21 cellular contexts compared by ENCODE assay signal in genomic region chrX:109190542-109190941, GRCh38.
DNase-seq lines count a peak whose midpoint lies in the region; ATAC-seq, FAIRE-seq and TF ChIP-seq lines count a peak whose summit lies in the region.
"Had no signal": no experiment of that assay in that cellular context is flagged by ENCODE, and none has a peak within 500 bp of the region (broad histone marks: within the 10 kb centered on the region; RNA-seq: fewer than 3 reads in every experiment).

No MANE protein-coding gene starts in this region.

- DNase-seq in GM18507 (ENCODE audit: extremely low spot score, insufficient read length, low read depth): no peak
- DNase-seq in nucleus accumbens (lab: John Stamatoyannopoulos, UW): no peak
- DNase-seq in HK-2 (ENCODE audit: unreplicated experiment): no peak
- DNase-seq in osteocyte (ENCODE audit: extremely low spot score, unreplicated experiment): no peak
- DNase-seq: ACHN; activated CD8-positive, alpha-beta memory T cell treated with anti-CD3 and anti-CD28 coated beads for 24 hours; body of pancreas; DMS153; NCI-H1436; NCI-H2171; NCI-H82; stimulated activated CD4-positive, alpha-beta T cell treated with anti-CD3 and anti-CD28 coated beads, Interleukin-2, amount 100 ng/mL, for 24 hours; stimulated activated naive CD8-positive, alpha-beta T cell treated with anti-CD3 and anti-CD28 coated beads, Interleukin-15, amount 100 ng/mL, for 72 hours had no signal

- no peak overlapping the region for H3K4me3 Mint-ChIP-seq in osteocyte (ENCODE audit: unreplicated experiment)
- H3K4me3 Mint-ChIP-seq: activated naive CD8-positive, alpha-beta T cell; CD14-positive monocyte; stimulated activated naive CD8-positive, alpha-beta T cell treated with anti-CD3 and anti-CD28 coated beads, Interleukin-15, amount 100 ng/mL, for 72 hours had no signal

- H3K36me3 Mint-ChIP-seq in osteocyte (ENCODE audit: unreplicated experiment): no peaks in the 10 kb centered on the region
- H3K36me3 Mint-ChIP-seq: activated naive CD8-positive, alpha-beta T cell; CD14-positive monocyte had no signal

- FAIRE-seq in GM18507 (lab: Jason Lieb, UNC): peak; percentile 73
- FAIRE-seq: islet of Langerhans had no signal

- H3K27ac Mint-ChIP-seq in osteocyte (ENCODE audit: unreplicated experiment): no peak overlapping the region
- H3K27ac Mint-ChIP-seq: activated naive CD8-positive, alpha-beta T cell; CD14-positive monocyte; stimulated activated naive CD8-positive, alpha-beta T cell treated with anti-CD3 and anti-CD28 coated beads, Interleukin-15, amount 100 ng/mL, for 72 hours had no signal

- H3K4me1 Mint-ChIP-seq in osteocyte (ENCODE audit: unreplicated experiment): no peaks in the 10 kb centered on the region
- H3K4me1 Mint-ChIP-seq: CD14-positive monocyte; stimulated activated naive CD8-positive, alpha-beta T cell treated with anti-CD3 and anti-CD28 coated beads, Interleukin-15, amount 100 ng/mL, for 72 hours had no signal

- no peak for TF ChIP-seq CTCF in osteocyte (IDR thresholded peaks at IDR 0.05)

- ATAC-seq in GM21367 (IDR thresholded peaks at IDR 0.05; ENCODE audit: unreplicated experiment): peak; percentile 36
- peak; percentile 56 for ATAC-seq in HG02938 (IDR thresholded peaks at IDR 0.05; ENCODE audit: unreplicated experiment)
- peak; percentile 43 for ATAC-seq in HG03558 (IDR thresholded peaks at IDR 0.05; ENCODE audit: extremely low read depth, unreplicated experiment)
- no peak for ATAC-seq in GM19467 (IDR thresholded peaks at IDR 0.05; ENCODE audit: unreplicated experiment)
- ATAC-seq: activated CD4-positive, CD25-positive, alpha-beta regulatory T cell treated with anti-CD3 and anti-CD28 coated beads, Interleukin-2, amount 50 U/mL, for 24 hours; body of pancreas; stimulated activated naive CD8-positive, alpha-beta T cell treated with anti-CD3 and anti-CD28 coated beads, Interleukin-15, amount 100 ng/mL, for 72 hours had no signal

- peaks cover 10% of the 10 kb centered on the region for H3K9me3 Mint-ChIP-seq in osteocyte (ENCODE audit: unreplicated experiment)

- H3K27me3 Mint-ChIP-seq in osteocyte (ENCODE audit: unreplicated experiment): peaks cover 37% of the 10 kb centered on the region
- H3K27me3 Mint-ChIP-seq: activated naive CD8-positive, alpha-beta T cell; stimulated activated naive CD8-positive, alpha-beta T cell treated with anti-CD3 and anti-CD28 coated beads, Interleukin-15, amount 100 ng/mL, for 72 hours had no signal
